13 cellular contexts compared by ENCODE assay signal in genomic region chr18:51107082-51107481, GRCh38.
DNase-seq lines count a peak whose midpoint lies in the region; ATAC-seq, FAIRE-seq and TF ChIP-seq lines count a peak whose summit lies in the region.
"Had no signal": no experiment of that assay in that cellular context is flagged by ENCODE, and none has a peak within 500 bp of the region (broad histone marks: within the 10 kb centered on the region; RNA-seq: fewer than 3 reads in every experiment).

No MANE protein-coding gene starts in this region.

- FAIRE-seq in K562 (lab: Jason Lieb, UNC), result no peak

- TF ChIP-seq CTCF in DND-41 (IDR thresholded peaks at IDR 0.05; ENCODE audit: borderline replicate concordance, extremely low read depth, low read length, poor library complexity, severe bottlenecking) (no peak), K562 (IDR thresholded peaks at IDR 0.05 in 2 of 3, conservative IDR thresholded peaks at IDR 0.05 in 1 of 3; ENCODE audit: insufficient read depth in 2 of 3, low read depth in 1 of 3, low read length in 3 of 3) (no peak)

- POLR2A ChIA-PET in K562 (lab: Yijun Ruan, JAX), result interaction anchor here (0.6 kb wide), 2 partner anchors 12 to 357 kb away, joined by 3 read pairs; no protein-coding TSS in a partner anchor

- H2AFZ ChIP-seq in DND-41 (ENCODE audit: low read depth, low read length) (peak overlapping the region; percentile 66; the same call in 1 of the 2 replicates), K562 (ENCODE audit: low read depth, low read length) (peak overlapping the region; percentile 59)

- no peaks in the 10 kb centered on the region for H3K36me3 ChIP-seq in DND-41 (ENCODE audit: insufficient read depth, low read length)
- H3K36me3 ChIP-seq in K562 (ENCODE audit: control insufficient read depth, insufficient read depth, low read length), result no peaks in the 10 kb centered on the region
- H3K36me3 ChIP-seq: ascending aorta, gastrocnemius medialis, thoracic aorta had no signal

- no peaks in the 10 kb centered on the region for H4K20me1 ChIP-seq in DND-41 (ENCODE audit: insufficient read depth, low read length)
- no peaks in the 10 kb centered on the region for H4K20me1 ChIP-seq in K562 (replicated peaks; ENCODE audit: control insufficient read depth, insufficient read depth, low read length)

- no peaks in the 10 kb centered on the region for H3K9me1 ChIP-seq in K562 (ENCODE audit: control insufficient read depth, insufficient read depth, low read length)

- CTCF ChIA-PET in K562 (lab: Yijun Ruan, JAX; ENCODE audit: low intra/inter-chr PET ratio), result no interaction called here

- H3K27ac ChIP-seq in DND-41 (ENCODE audit: low read length) (no peak overlapping the region), K562 (ENCODE audit: extremely low read depth, low read depth, low read length) (no peak overlapping the region)
- H3K27ac ChIP-seq: ascending aorta, gastrocnemius medialis, thoracic aorta had no signal

- WGBS in K562 (ENCODE audit: insufficient coverage, low coverage, missing lambda C conversion rate), result 3% methylated on average over 6 of the region's 6 CpGs

- intact Hi-C loops in K562 (cut with micrococcal nuclease), result loop anchor here (10.0 kb wide), 1 partner anchor 278 kb away; no protein-coding TSS in a partner anchor

- TF ChIP-seq EP300 in K562 (IDR thresholded peaks at IDR 0.05; ENCODE audit: low read length), result no peak

- no peak for TF ChIP-seq RAD21 in K562 (CRISPR knock-in tag; conservative IDR thresholded peaks at IDR 0.05 in 1 of 2, IDR thresholded peaks at IDR 0.05 in 1 of 2)

- H3K9ac ChIP-seq in DND-41 (ENCODE audit: low read depth, low read length), result no peak overlapping the region
- no peak overlapping the region for H3K9ac ChIP-seq in K562 (ENCODE audit: insufficient read depth in 1 of 2, low read depth in 2 of 2, low read length in 2 of 2)

- no peaks in the 10 kb centered on the region for H3K27me3 ChIP-seq in DND-41 (ENCODE audit: insufficient read depth, low read length, poor library complexity)
- H3K27me3 ChIP-seq in K562 (ENCODE audit: control insufficient read depth in 2 of 2, insufficient read depth in 2 of 2, low read length in 2 of 2), result no peaks in the 10 kb centered on the region
- H3K27me3 ChIP-seq: ascending aorta, gastrocnemius medialis had no signal

- ATAC-seq in DND-41 (ENCODE audit: insufficient read depth, low read depth), result no peak
- ATAC-seq in GM18867 (IDR thresholded peaks at IDR 0.05; ENCODE audit: unreplicated experiment), result peak; percentile 35
- ATAC-seq in K562, result no peak
- no peak for ATAC-seq in GM21526 (IDR thresholded peaks at IDR 0.05; ENCODE audit: low FRiP score, unreplicated experiment)
- no peak for ATAC-seq in HG03159 (IDR thresholded peaks at IDR 0.05; ENCODE audit: unreplicated experiment)
- no peak for ATAC-seq in HG03039 (IDR thresholded peaks at IDR 0.05; ENCODE audit: unreplicated experiment)
- ATAC-seq: gastrocnemius medialis had no signal

- in situ Hi-C loops in KBM-7 (cut with MboI; ENCODE audit: low pct_unique_long_range_greater_than_20kb, low sequenced_read_pairs) (loop anchor here (25.0 kb wide), 1 partner anchor 255 kb away; no protein-coding TSS in a partner anchor), K562 (cut with MboI) (loop anchor here (25.0 kb wide), 2 partner anchors 555 to 1180 kb away; no protein-coding TSS in a partner anchor)

- no TSS peak for BruUV-seq in K562 (replicated peaks; lab: Mats Ljungman, UMichigan)

- H3K4me2 ChIP-seq in DND-41 (ENCODE audit: insufficient read depth, low read length) (no peak overlapping the region), K562 (ENCODE audit: insufficient read depth, low read length) (no peak overlapping the region)

- H3K9me3 ChIP-seq in DND-41 (ENCODE audit: insufficient read depth, low read length, severe bottlenecking), result no peaks in the 10 kb centered on the region
- H3K9me3 ChIP-seq in K562 (replicated peaks; ENCODE audit: control insufficient read depth, insufficient read depth, low read depth, low read length), result no peaks in the 10 kb centered on the region
- H3K9me3 ChIP-seq: ascending aorta, thoracic aorta had no signal

- TF ChIP-seq POLR2A in K562 (conservative IDR thresholded peaks at IDR 0.05), result no peak

- DNase-seq in DND-41, result no peak
- DNase-seq in KBM-7, result peak; percentile 24
- DNase-seq in K562 (ENCODE audit: extremely low read depth in 1 of 4, low spot score in 3 of 4), result no peak
- DNase-seq in DMS114 treated with DMSO at 0.1 percent for 48 hours (lab: John Stamatoyannopoulos, UW; ENCODE audit: unreplicated experiment), result no peak
- DNase-seq: COR-L47, gastrocnemius medialis, NCI-H1694 treated with DMSO at 0.1 percent for 48 hours had no signal

- H3K79me2 ChIP-seq in DND-41 (ENCODE audit: insufficient read depth, low read length) (no peaks in the 10 kb centered on the region), K562 (ENCODE audit: control insufficient read depth, insufficient read depth, low read length) (no peaks in the 10 kb centered on the region)

- H3K4me3 ChIP-seq in DND-41 (ENCODE audit: low read depth in 1 of 2, low read length in 2 of 2) (no peak overlapping the region), K562 (no peak overlapping the region)
- H3K4me3 ChIP-seq: ascending aorta, gastrocnemius medialis, thoracic aorta had no signal

- H3K4me1 ChIP-seq in DND-41 (ENCODE audit: insufficient read depth, low read length) (peaks cover 7% of the 10 kb centered on the region), K562 (replicated peaks in 1 of 2; ENCODE audit: control insufficient read depth in 2 of 2, insufficient read depth in 2 of 2, low read length in 2 of 2) (peaks cover 0 to 9% of the 10 kb centered on the region in 2 experiments; a peak in 2 of 5 replicates)
- H3K4me1 ChIP-seq: ascending aorta, gastrocnemius medialis had no signal

TF ChIP-seq in K562, 482 proteins besides CTCF, POLR2A, EP300 and RAD21 (continues in another document):
- TF ChIP-seq CREB3L1 (IDR thresholded peaks at IDR 0.05; ENCODE audit: borderline replicate concordance, low read depth) (no peak), TFE3 (CRISPR knock-in tag; IDR thresholded peaks at IDR 0.05) (peak; percentile 34; the same call in 1 of the 2 replicates), ZSCAN32 (CRISPR knock-in tag; IDR thresholded peaks at IDR 0.05) (no peak), HINFP (tag; conservative IDR thresholded peaks at IDR 0.05; ENCODE audit: low read depth) (no peak)
- TF ChIP-seq, protein P1, sequence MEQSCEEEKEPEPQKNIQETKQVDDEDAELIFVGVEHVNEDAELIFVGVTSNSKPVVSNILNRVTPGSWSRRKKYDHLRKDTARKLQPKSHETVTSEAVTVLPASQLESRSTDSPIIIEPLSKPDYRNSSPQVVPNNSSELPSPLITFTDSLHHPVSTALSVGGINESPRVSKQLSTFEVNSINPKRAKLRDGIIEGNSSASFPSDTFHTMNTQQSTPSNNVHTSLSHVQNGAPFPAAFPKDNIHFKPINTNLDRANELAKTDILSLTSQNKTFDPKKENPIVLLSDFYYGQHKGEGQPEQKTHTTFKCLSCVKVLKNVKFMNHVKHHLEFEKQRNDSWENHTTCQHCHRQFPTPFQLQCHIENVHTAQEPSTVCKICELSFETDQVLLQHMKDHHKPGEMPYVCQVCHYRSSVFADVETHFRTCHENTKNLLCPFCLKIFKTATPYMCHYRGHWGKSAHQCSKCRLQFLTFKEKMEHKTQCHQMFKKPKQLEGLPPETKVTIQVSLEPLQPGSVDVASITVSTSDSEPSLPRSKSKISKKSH (CRISPR knock-in tag; IDR thresholded peaks at IDR 0.05), result no peak
- TF ChIP-seq, protein P2, sequence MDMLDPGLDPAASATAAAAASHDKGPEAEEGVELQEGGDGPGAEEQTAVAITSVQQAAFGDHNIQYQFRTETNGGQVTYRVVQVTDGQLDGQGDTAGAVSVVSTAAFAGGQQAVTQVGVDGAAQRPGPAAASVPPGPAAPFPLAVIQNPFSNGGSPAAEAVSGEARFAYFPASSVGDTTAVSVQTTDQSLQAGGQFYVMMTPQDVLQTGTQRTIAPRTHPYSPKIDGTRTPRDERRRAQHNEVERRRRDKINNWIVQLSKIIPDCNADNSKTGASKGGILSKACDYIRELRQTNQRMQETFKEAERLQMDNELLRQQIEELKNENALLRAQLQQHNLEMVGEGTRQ (CRISPR knock-in tag; IDR thresholded peaks at IDR 0.05), result 0 out of 2 replicates have a peak, but pooled peaks have one; percentile 13
